ENCODE assay signal across 1 cellular context in the genomic region with DNA sequence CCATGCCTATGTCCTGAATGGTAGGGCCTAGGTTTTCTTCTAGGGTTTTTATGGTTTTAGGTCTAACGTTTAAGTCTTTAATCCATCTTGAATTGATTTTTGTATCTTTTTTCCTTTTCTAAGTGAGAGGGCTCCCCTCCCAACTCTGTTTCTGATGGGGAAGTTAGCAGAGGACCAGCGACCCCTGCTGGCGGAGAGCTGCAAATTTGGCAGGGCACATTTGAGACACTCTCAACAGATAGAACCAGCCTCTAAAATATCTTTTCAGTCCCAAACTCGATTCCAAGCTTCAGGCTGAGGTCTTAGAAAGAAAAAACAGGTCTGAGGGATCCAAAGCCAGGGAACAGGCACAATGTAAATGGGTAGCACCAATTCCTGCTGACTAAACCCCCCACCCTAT.
TF ChIP-seq lines count a peak whose summit lies in the region.

No MANE protein-coding gene starts in this region.

TF ChIP-seq in IMR-90, 13 proteins besides CTCF, POLR2A, EP300 and RAD21 (continued from another document):
- TF ChIP-seq MAZ (IDR thresholded peaks at IDR 0.05; ENCODE audit: borderline replicate concordance, low read depth, low read length), result no peak
- no peak for TF ChIP-seq FOS (IDR thresholded peaks at IDR 0.05; ENCODE audit: low read depth, low read length)
- TF ChIP-seq CEBPB (IDR thresholded peaks at IDR 0.05; ENCODE audit: low read depth, low read length), result no peak
- no peak for TF ChIP-seq NFE2L2 (IDR thresholded peaks at IDR 0.05; ENCODE audit: low read depth, low read length)
- no peak for TF ChIP-seq MAFK (IDR thresholded peaks at IDR 0.05; ENCODE audit: low read depth, low read length)
- no peak for TF ChIP-seq ELK1 (IDR thresholded peaks at IDR 0.05; ENCODE audit: borderline replicate concordance, low read depth, low read length)
- TF ChIP-seq, protein P1, sequence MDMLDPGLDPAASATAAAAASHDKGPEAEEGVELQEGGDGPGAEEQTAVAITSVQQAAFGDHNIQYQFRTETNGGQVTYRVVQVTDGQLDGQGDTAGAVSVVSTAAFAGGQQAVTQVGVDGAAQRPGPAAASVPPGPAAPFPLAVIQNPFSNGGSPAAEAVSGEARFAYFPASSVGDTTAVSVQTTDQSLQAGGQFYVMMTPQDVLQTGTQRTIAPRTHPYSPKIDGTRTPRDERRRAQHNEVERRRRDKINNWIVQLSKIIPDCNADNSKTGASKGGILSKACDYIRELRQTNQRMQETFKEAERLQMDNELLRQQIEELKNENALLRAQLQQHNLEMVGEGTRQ (IDR thresholded peaks at IDR 0.05; ENCODE audit: low read depth, low read length), result no peak
- TF ChIP-seq RCOR1 (IDR thresholded peaks at IDR 0.05; ENCODE audit: insufficient replicate concordance, low read length), result no peak
